In the genomic region with DNA sequence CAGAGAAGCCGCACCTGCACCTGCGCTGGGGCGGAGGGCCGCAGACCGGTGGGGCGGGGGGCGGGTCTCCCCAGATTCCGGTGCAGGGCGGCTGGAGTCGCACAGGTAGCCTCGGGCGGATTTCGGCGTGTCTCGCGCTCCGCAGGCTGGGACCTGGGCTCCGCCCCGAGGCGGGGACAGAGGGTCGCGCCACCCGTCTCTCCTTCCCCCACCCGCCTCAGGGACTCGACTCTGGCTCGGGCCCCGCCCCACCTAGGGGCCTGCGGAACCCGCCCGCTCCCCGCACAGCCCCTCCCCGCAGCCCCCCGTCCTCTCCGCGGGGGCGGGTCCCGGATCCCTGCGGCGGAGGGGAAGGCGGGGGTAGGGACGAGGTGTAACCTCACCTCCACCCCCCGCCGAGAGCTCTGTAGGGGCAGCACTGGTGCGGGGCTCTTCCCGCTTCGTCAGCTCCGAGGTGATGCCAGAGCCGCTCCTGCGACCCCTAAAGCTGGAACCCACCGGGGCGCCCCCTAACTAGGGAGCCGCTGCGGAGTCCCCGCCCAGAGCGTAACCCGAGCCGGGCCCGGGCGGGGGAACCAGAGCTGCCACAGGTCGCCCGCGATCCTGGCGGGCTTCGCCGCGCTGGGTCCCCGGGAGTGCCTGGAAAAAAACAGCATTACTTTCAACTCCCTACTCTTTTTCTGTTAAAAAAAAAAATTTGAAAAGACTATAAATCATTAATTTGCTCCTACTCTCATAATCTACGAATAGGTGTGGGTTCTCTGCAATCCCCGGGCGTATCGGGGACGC, we compare ENCODE assay signal across 7 cellular contexts. TPM values are rescaled to one million over a fixed set of nuclear protein-coding genes. Genes with fewer than 3 reads are reported as not detected.
A peak's percentile ranks its signal among the peaks of the same experiment; 100 is the strongest.
DNase-seq lines count a peak whose midpoint lies in the region; ATAC-seq and TF ChIP-seq lines count a peak whose summit lies in the region.

A gene with protein sequence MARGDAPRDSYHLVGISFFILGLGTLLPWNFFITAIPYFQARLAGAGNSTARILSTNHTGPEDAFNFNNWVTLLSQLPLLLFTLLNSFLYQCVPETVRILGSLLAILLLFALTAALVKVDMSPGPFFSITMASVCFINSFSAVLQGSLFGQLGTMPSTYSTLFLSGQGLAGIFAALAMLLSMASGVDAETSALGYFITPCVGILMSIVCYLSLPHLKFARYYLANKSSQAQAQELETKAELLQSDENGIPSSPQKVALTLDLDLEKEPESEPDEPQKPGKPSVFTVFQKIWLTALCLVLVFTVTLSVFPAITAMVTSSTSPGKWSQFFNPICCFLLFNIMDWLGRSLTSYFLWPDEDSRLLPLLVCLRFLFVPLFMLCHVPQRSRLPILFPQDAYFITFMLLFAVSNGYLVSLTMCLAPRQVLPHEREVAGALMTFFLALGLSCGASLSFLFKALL (minus strand): TSS at position 134 of the 789 bp plus-strand sequence. CDS start 169 bp downstream, outside the sequence.

- ATAC-seq in GM19023 (IDR thresholded peaks at IDR 0.05; ENCODE audit: unreplicated experiment) (peak; percentile 50), HG03442 (IDR thresholded peaks at IDR 0.05; ENCODE audit: unreplicated experiment) (peak; percentile 57), naive B cell (ENCODE audit: low read depth in 2 of 2) (peak; percentile 74)
- peak; percentile 92 for ATAC-seq in stimulated activated memory B cell treated with anti-CD40 and anti-IgM and Interleukin-4, amounts not matched to agents 10 μg/mL and 1 μg/mL and 100 μg/mL, for 72 hours

- peak within 1 kb of the TSS; percentile 51 to 97 (median 81) for H3K27ac Mint-ChIP-seq in naive B cell
- H3K27ac Mint-ChIP-seq in stimulated activated memory B cell treated with anti-CD40 and anti-IgM and Interleukin-4, amounts not matched to agents 10 μg/mL and 1 μg/mL and 100 μg/mL, for 72 hours = peak within 1 kb of the TSS; percentile 84

- DNase-seq in NCI-H774 (lab: John Stamatoyannopoulos, UW) (peak; percentile 95), epithelial cell of esophagus (ENCODE audit: low read depth) (peak; percentile 62), naive B cell (peak; percentile 66)
- peak; percentile 39 to 65 (median 58) for DNase-seq in activated CD8-positive, alpha-beta memory T cell treated with anti-CD3 and anti-CD28 coated beads for 48 hours (ENCODE audit: low read depth in 2 of 3, low spot score in 2 of 3)

- no peaks in the 10 kb centered on the region for H3K36me3 Mint-ChIP-seq in naive B cell
- H3K36me3 Mint-ChIP-seq in stimulated activated memory B cell treated with anti-CD40 and anti-IgM and Interleukin-4, amounts not matched to agents 10 μg/mL and 1 μg/mL and 100 μg/mL, for 72 hours = peaks cover 16% of the 10 kb centered on the region

- H3K27me3 Mint-ChIP-seq in naive B cell = no peaks in the 10 kb centered on the region
- H3K27me3 Mint-ChIP-seq in stimulated activated memory B cell treated with anti-CD40 and anti-IgM and Interleukin-4, amounts not matched to agents 10 μg/mL and 1 μg/mL and 100 μg/mL, for 72 hours = no peaks in the 10 kb centered on the region

- peaks cover 10 to 20% (median 17%) of the 10 kb centered on the region in 3 donors for H3K4me1 Mint-ChIP-seq in naive B cell
- H3K4me1 Mint-ChIP-seq in stimulated activated memory B cell treated with anti-CD40 and anti-IgM and Interleukin-4, amounts not matched to agents 10 μg/mL and 1 μg/mL and 100 μg/mL, for 72 hours = peaks cover 7% of the 10 kb centered on the region

- H3K9me3 Mint-ChIP-seq in naive B cell = no peaks in the 10 kb centered on the region
- no peaks in the 10 kb centered on the region for H3K9me3 Mint-ChIP-seq in stimulated activated memory B cell treated with anti-CD40 and anti-IgM and Interleukin-4, amounts not matched to agents 10 μg/mL and 1 μg/mL and 100 μg/mL, for 72 hours

- peak within 1 kb of the TSS; percentile 61 for H3K4me3 ChIP-seq in epithelial cell of esophagus (ENCODE audit: low read length)

- H3K4me3 Mint-ChIP-seq in naive B cell = peak within 1 kb of the TSS; percentile 82 to 96 (median 92)
- H3K4me3 Mint-ChIP-seq in stimulated activated memory B cell treated with anti-CD40 and anti-IgM and Interleukin-4, amounts not matched to agents 10 μg/mL and 1 μg/mL and 100 μg/mL, for 72 hours = peak within 1 kb of the TSS; percentile 81

- no peak for TF ChIP-seq CTCF in epithelial cell of esophagus (IDR thresholded peaks at IDR 0.05; ENCODE audit: insufficient read depth, low read depth, low read length, missing control alignments)

RNA-seq across cellular contexts. Expression of the gene that starts here (rescaled TPM):
- polyA plus RNA-seq in naive B cell (ENCODE audit: low read depth in 6 of 6) = 1 to 10 TPM; 1.1 to 3.7 (median 2.4) TPM

Comparison
In these comparisons a context has a peak if more than half of its experiments do, and no peak if none do; other contexts are left out.
1. Peak in every context shown above with its lines: DNase-seq, ATAC-seq and H3K4me3 ChIP-seq.